In the genomic region with DNA sequence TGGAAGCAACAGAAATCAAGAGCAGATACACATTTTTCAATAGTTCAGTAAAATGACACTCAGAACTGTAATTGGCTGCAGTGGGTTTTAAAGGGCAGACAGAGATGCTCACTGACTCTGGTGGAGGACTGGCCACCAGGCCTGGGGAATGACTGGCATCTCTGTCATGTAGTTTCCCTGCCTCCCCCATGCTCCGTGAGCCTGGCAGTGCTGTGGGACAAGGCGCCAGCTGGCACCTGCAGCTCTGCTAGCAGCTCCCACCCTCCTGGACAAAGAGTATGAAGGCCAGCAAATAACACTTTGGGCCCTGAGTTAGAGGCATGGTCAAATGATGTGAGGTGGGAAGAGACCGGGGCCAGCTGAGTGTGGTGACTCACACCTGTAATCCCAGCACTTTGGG, we compare ENCODE assay signal across 18 cellular contexts. TPM values are rescaled to one million over a fixed set of nuclear protein-coding genes. Genes with fewer than 3 reads are reported as not detected.
"Had no signal": no experiment of that assay in that cellular context is flagged by ENCODE, and none has a peak within 500 bp of the region (broad histone marks: within the 10 kb centered on the region; RNA-seq: fewer than 3 reads in every experiment).

No MANE protein-coding gene starts in this region.

- H3K9me3 Mint-ChIP-seq: activated CD4-positive, alpha-beta memory T cell treated with anti-CD3 and anti-CD28 coated beads, Interleukin-2, amount 10 ng/mL, durations not matched to agents 7 days and 5 days; activated CD4-positive, alpha-beta T cell treated with anti-CD3 and anti-CD28 coated beads, Interleukin-2, amount 10 ng/mL, durations not matched to agents 24 days and 14 days; activated naive CD4-positive, alpha-beta T cell treated with anti-CD3 and anti-CD28 coated beads, Interleukin-2, amount 10 ng/mL, durations not matched to agents 7 days and 5 days; dendritic cell treated with granulocyte-macrophage colony-stimulating factor and Interleukin-4, amounts not matched to agents 40 ng/mL and 50 ng/mL, for 4 days had no signal

- DNase-seq: activated CD4-positive, alpha-beta memory T cell treated with anti-CD3 and anti-CD28 coated beads, Interleukin-2, amount 10 ng/mL, durations not matched to agents 7 days and 5 days; activated CD4-positive, alpha-beta T cell treated with anti-CD3 and anti-CD28 coated beads, Interleukin-2, amount 10 ng/mL, durations not matched to agents 24 days and 14 days; activated CD8-positive, alpha-beta memory T cell treated with anti-CD3 and anti-CD28 coated beads, Interleukin-2, amount 10 ng/mL, durations not matched to agents 7 days and 5 days; activated effector memory CD4-positive, alpha-beta T cell treated with anti-CD3 and anti-CD28 coated beads, Interleukin-2, amount 50 U/mL, for 16 hours; activated naive CD4-positive, alpha-beta T cell treated with anti-CD3 and anti-CD28 coated beads, Interleukin-2, amount 10 ng/mL, durations not matched to agents 7 days and 5 days; activated T-cell treated with anti-CD3 and anti-CD28 coated beads for 4 hours; effector CD4-positive, alpha-beta T cell; foreskin keratinocyte; hippocampal formation; kidney glomerular epithelial cell; stimulated activated CD4-positive, alpha-beta T cell treated with anti-CD3 and anti-CD28 coated beads, Interleukin-1b, Interleukin-23, amount 100 ng/mL, for 48 hours; stimulated activated naive CD4-positive, alpha-beta T cell; testis; uterus had no signal

- H3K4me1 Mint-ChIP-seq: activated CD4-positive, alpha-beta memory T cell treated with anti-CD3 and anti-CD28 coated beads, Interleukin-2, amount 10 ng/mL, durations not matched to agents 7 days and 5 days; activated CD8-positive, alpha-beta memory T cell treated with anti-CD3 and anti-CD28 coated beads, Interleukin-2, amount 10 ng/mL, durations not matched to agents 7 days and 5 days; activated naive CD4-positive, alpha-beta T cell treated with anti-CD3 and anti-CD28 coated beads, Interleukin-2, amount 10 ng/mL, durations not matched to agents 7 days and 5 days had no signal

- H3K36me3 ChIP-seq: cardiac muscle cell, uterus had no signal

- ATAC-seq: activated CD4-positive, CD25-positive, alpha-beta regulatory T cell treated with anti-CD3 and anti-CD28 coated beads, Interleukin-2, amount 50 U/mL, for 24 hours; activated CD8-positive, alpha-beta memory T cell treated with anti-CD3 and anti-CD28 coated beads, Interleukin-2, amount 10 ng/mL, durations not matched to agents 7 days and 5 days; foreskin keratinocyte had no signal

- H3K27me3 ChIP-seq: cardiac muscle cell, testis, uterus had no signal

- H3K27ac Mint-ChIP-seq: activated CD4-positive, alpha-beta memory T cell treated with anti-CD3 and anti-CD28 coated beads, Interleukin-2, amount 10 ng/mL, durations not matched to agents 7 days and 5 days; activated CD4-positive, alpha-beta T cell treated with anti-CD3 and anti-CD28 coated beads, Interleukin-2, amount 10 ng/mL, durations not matched to agents 24 days and 14 days; activated CD8-positive, alpha-beta memory T cell treated with anti-CD3 and anti-CD28 coated beads, Interleukin-2, amount 10 ng/mL, durations not matched to agents 7 days and 5 days; activated naive CD4-positive, alpha-beta T cell treated with anti-CD3 and anti-CD28 coated beads, Interleukin-2, amount 10 ng/mL, durations not matched to agents 7 days and 5 days; dendritic cell treated with granulocyte-macrophage colony-stimulating factor and Interleukin-4, amounts not matched to agents 40 ng/mL and 50 ng/mL, for 4 days had no signal

- H3K27me3 Mint-ChIP-seq: dendritic cell treated with granulocyte-macrophage colony-stimulating factor and Interleukin-4, amounts not matched to agents 40 ng/mL and 50 ng/mL, for 4 days had no signal

- H3K4me1 ChIP-seq: foreskin keratinocyte, testis, uterus had no signal

- H3K4me3 ChIP-seq: cardiac muscle cell, skin epidermis, testis, uterus had no signal

- H3K9me3 ChIP-seq: testis, uterus had no signal

- H3K36me3 Mint-ChIP-seq: activated CD8-positive, alpha-beta memory T cell treated with anti-CD3 and anti-CD28 coated beads, Interleukin-2, amount 10 ng/mL, durations not matched to agents 7 days and 5 days; activated naive CD4-positive, alpha-beta T cell treated with anti-CD3 and anti-CD28 coated beads, Interleukin-2, amount 10 ng/mL, durations not matched to agents 7 days and 5 days had no signal

- H3K4me3 Mint-ChIP-seq: activated CD4-positive, alpha-beta memory T cell treated with anti-CD3 and anti-CD28 coated beads, Interleukin-2, amount 10 ng/mL, durations not matched to agents 7 days and 5 days; activated CD4-positive, alpha-beta T cell treated with anti-CD3 and anti-CD28 coated beads, Interleukin-2, amount 10 ng/mL, durations not matched to agents 24 days and 14 days; activated CD8-positive, alpha-beta memory T cell treated with anti-CD3 and anti-CD28 coated beads, Interleukin-2, amount 10 ng/mL, durations not matched to agents 7 days and 5 days; activated naive CD4-positive, alpha-beta T cell treated with anti-CD3 and anti-CD28 coated beads, Interleukin-2, amount 10 ng/mL, durations not matched to agents 7 days and 5 days; dendritic cell treated with granulocyte-macrophage colony-stimulating factor and Interleukin-4, amounts not matched to agents 40 ng/mL and 50 ng/mL, for 4 days had no signal

RNA-seq across cellular contexts. Expression of gene SMO, which starts 28.9 kb away (rescaled TPM):
- total RNA-seq: activated CD4-positive, alpha-beta memory T cell treated with anti-CD3 and anti-CD28 coated beads, Interleukin-2, amount 10 ng/mL, durations not matched to agents 7 days and 5 days had no signal
